In the genomic region with DNA sequence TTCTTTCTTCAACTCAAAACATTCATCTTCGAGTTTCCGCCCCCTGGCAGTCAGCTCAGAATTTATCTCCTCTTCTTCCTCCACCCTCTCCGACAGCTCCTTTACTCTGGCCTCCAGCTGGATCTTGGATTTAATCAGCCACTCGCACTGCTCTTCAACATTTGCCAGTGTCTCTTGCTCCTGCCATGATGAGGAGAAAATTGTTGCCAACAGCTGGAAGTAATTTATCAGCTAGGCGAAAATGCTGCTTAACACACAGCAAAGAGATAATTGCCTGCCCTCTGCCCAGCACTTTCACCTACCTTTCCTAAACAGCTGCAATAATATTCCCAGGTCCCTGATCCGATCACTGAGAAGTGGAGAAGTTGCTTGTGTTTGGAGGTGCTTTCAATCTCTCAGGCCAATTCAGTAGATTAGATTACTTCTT, we compare ENCODE assay signal across 16 cellular contexts.
DNase-seq lines count a peak whose midpoint lies in the region; ATAC-seq and TF ChIP-seq lines count a peak whose summit lies in the region.
"Had no signal": no experiment of that assay in that cellular context is flagged by ENCODE, and none has a peak within 500 bp of the region (broad histone marks: within the 10 kb centered on the region; RNA-seq: fewer than 3 reads in every experiment).

No MANE protein-coding gene starts in this region.

- no peak overlapping the region for H3K27ac ChIP-seq in tibial artery
- H3K27ac ChIP-seq: coronary artery, neutrophil, WERI-Rb-1 had no signal

- H3K36me3 Mint-ChIP-seq in mesothelial cell of epicardium = no peaks in the 10 kb centered on the region

- no peaks in the 10 kb centered on the region for H3K27me3 ChIP-seq in tibial artery
- H3K27me3 ChIP-seq: neutrophil had no signal

- H3K4me3 ChIP-seq in astrocyte of the spinal cord (ENCODE audit: low read depth, low read length) (no peak overlapping the region), tibial artery (no peak overlapping the region)
- H3K4me3 ChIP-seq: coronary artery had no signal

- in situ Hi-C loops in astrocyte of the spinal cord (cut with HindIII; ENCODE audit: low sequenced_read_pairs) = no loop called here

- no peak overlapping the region for H3K4me3 Mint-ChIP-seq in mesothelial cell of epicardium

- H3K27ac Mint-ChIP-seq in mesothelial cell of epicardium = peak overlapping the region; percentile 20

- peaks cover 9% of the 10 kb centered on the region for H3K9me3 Mint-ChIP-seq in mesothelial cell of epicardium

- H3K36me3 ChIP-seq in tibial artery = no peaks in the 10 kb centered on the region
- H3K36me3 ChIP-seq: neutrophil, WERI-Rb-1 had no signal

- no peaks in the 10 kb centered on the region for H3K27me3 Mint-ChIP-seq in mesothelial cell of epicardium (ENCODE audit: low read depth)

- DNase-seq in AG20443 (ENCODE audit: low spot score) (peak; percentile 33), NCI-H2227 (lab: John Stamatoyannopoulos, UW; ENCODE audit: unreplicated experiment) (peak; percentile 65), astrocyte of the spinal cord (ENCODE audit: low read depth, low spot score) (peak; percentile 18), mesothelial cell of epicardium (ENCODE audit: low spot score in 2 of 2, unreplicated experiment in 2 of 2) (no peak), tibial artery (no peak), activated gamma-delta T cell (lab: John Stamatoyannopoulos, UW) (no peak), COLO829 (ENCODE audit: low spot score) (no peak)
- DNase-seq: amygdala; glutamatergic neuron; NCI-H2029; NCI-H526; stimulated activated CD4-positive, alpha-beta T cell treated with anti-CD3 and anti-CD28 coated beads, Interleukin-2, amount 100 ng/mL, for 48 hours; WERI-Rb-1 had no signal

- no peaks in the 10 kb centered on the region for H3K4me1 ChIP-seq in tibial artery

- H3K9me3 ChIP-seq in tibial artery = peaks cover 0 to 2% (median 0%) of the 10 kb centered on the region in 3 donors
- H3K9me3 ChIP-seq: neutrophil had no signal

- intact Hi-C loops in tibial artery (cut with DNase I; ENCODE audit: low total_unique reads) = no loop called here

- H3K4me1 Mint-ChIP-seq in mesothelial cell of epicardium = peaks cover 29% of the 10 kb centered on the region

- ATAC-seq in GM21381 (IDR thresholded peaks at IDR 0.05; ENCODE audit: unreplicated experiment) = no peak

- no peak for TF ChIP-seq CTCF in astrocyte of the spinal cord (IDR thresholded peaks at IDR 0.05; ENCODE audit: low read depth, low read length)
- TF ChIP-seq CTCF in mesothelial cell of epicardium (IDR thresholded peaks at IDR 0.05; ENCODE audit: unreplicated experiment) = no peak
- TF ChIP-seq CTCF in tibial artery (IDR thresholded peaks at IDR 0.05) = no peak

Comparison
In these comparisons a context has a peak if more than half of its experiments do, and no peak if none do; other contexts are left out.
1. DNase-seq: peak in AG20443 (single experiment), NCI-H2227 (single experiment) and astrocyte of the spinal cord (single experiment); none in mesothelial cell of epicardium (0 of 2), tibial artery (0 of 2), activated gamma-delta T cell (single experiment) and COLO829 (single experiment).